In the genomic region with DNA sequence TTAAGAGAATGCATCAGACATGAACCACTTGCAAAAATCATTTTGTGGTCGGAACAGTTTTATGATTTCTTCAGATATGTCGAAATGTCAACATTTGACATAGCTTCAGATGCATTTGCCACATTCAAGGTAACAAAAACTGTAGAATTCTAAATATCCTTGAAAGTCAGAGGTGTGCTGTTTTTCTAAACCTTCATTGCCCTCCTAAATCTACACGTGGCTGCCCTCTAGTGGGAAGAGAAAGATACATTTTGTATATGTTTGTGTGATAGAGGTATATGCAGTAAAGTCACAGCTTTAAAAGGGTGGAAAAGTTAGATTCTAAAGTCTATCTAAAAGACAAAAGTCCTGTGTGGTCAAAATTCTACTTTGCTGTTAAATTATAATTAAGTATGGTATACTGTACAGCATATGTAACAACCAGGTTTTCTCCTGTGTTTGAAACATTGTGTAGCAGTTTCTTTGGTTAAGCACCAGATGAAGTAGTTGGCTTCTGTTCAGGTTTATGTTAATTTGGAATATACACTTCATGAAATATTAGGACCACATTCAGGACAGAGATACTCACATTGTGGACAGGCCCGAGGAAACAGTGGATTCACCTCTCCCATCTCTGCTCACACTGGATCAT, we compare ENCODE assay signal across 8 cellular contexts.
A peak's percentile ranks its signal among the peaks of the same experiment; 100 is the strongest.
DNase-seq lines count a peak whose midpoint lies in the region; ATAC-seq and TF ChIP-seq lines count a peak whose summit lies in the region.

No MANE protein-coding gene starts in this region.

- H3K27ac ChIP-seq in KMS-11 (no peak overlapping the region), SK-N-SH (ENCODE audit: low read depth in 2 of 2, low read length in 1 of 2) (no peak overlapping the region)

- no peaks in the 10 kb centered on the region for H3K9me2 ChIP-seq in SK-N-SH

- H4K20me1 ChIP-seq in KMS-11 (ENCODE audit: insufficient read depth) = no peaks in the 10 kb centered on the region
- peaks cover 16% of the 10 kb centered on the region for H4K20me1 ChIP-seq in SK-N-SH (ENCODE audit: insufficient read depth)

- no peaks in the 10 kb centered on the region for H3K79me2 ChIP-seq in KMS-11 (ENCODE audit: insufficient read depth, low read depth)
- peaks cover 9% of the 10 kb centered on the region for H3K79me2 ChIP-seq in SK-N-SH (ENCODE audit: insufficient read depth)

- no peak overlapping the region for H3K4me2 ChIP-seq in KMS-11
- no peak overlapping the region for H3K4me2 ChIP-seq in SK-N-SH

- H3K4me3 ChIP-seq in KMS-11 (IDR thresholded peaks at IDR 0.05; ENCODE audit: insufficient read depth, low read depth, low read length) (no peak overlapping the region), SK-N-SH (ENCODE audit: low read depth in 2 of 2, low read length in 1 of 2) (no peak overlapping the region)

- ATAC-seq in memory B cell (ENCODE audit: low read depth) = peak; percentile 46
- no peak for ATAC-seq in omental fat pad (ENCODE audit: low FRiP score)
- no peak for ATAC-seq in GM18511 (IDR thresholded peaks at IDR 0.05; ENCODE audit: unreplicated experiment)

- peak; percentile 78 for TF ChIP-seq RAD21 in SK-N-SH (IDR thresholded peaks at IDR 0.05; ENCODE audit: low read length)

- H3K36me3 ChIP-seq in KMS-11 (ENCODE audit: insufficient read depth) = no peaks in the 10 kb centered on the region; the same call in 1 of the 2 replicates
- peaks cover 18 to 19% of the 10 kb centered on the region in 2 experiments for H3K36me3 ChIP-seq in SK-N-SH (replicated peaks in 1 of 2; ENCODE audit: control insufficient read depth in 1 of 2, insufficient read depth in 2 of 2, low read length in 1 of 2)

- peak; percentile 46 for DNase-seq in activated T-cell treated with anti-CD3 and anti-CD28 coated beads for 4 hours
- no peak for DNase-seq in activated T-cell treated with anti-CD3 and anti-CD28 coated beads, Interleukin-2, amount 50 U/mL, for 1 hour
- DNase-seq in SK-N-SH = peak; percentile 41
- DNase-seq in cerebellar cortex (ENCODE audit: low spot score) = peak; percentile 65
- DNase-seq in memory B cell (ENCODE audit: low spot score in 2 of 2) = peak; percentile 38 to 56
- no peak for DNase-seq in omental fat pad (ENCODE audit: low spot score)

- no peaks in the 10 kb centered on the region for H3K9me3 Mint-ChIP-seq in memory B cell

- peaks cover 30% of the 10 kb centered on the region for H3K36me3 Mint-ChIP-seq in memory B cell

- no peaks in the 10 kb centered on the region for H3K27me3 Mint-ChIP-seq in memory B cell

- TF ChIP-seq CTCF in KMS-11 (conservative IDR thresholded peaks at IDR 0.05; ENCODE audit: low read depth, low read length) (peak; percentile 79), SK-N-SH (IDR thresholded peaks at IDR 0.05) (peak; percentile 73), omental fat pad (IDR thresholded peaks at IDR 0.05) (no peak)

- no peaks in the 10 kb centered on the region for H3K9me3 ChIP-seq in SK-N-SH

- no peak for TF ChIP-seq EP300 in SK-N-SH (IDR thresholded peaks at IDR 0.05; ENCODE audit: borderline replicate concordance in 1 of 2, low read depth in 1 of 2, low read length in 1 of 2)

- CTCF ChIA-PET in SK-N-SH (lab: Yijun Ruan, JAX) = interaction anchor here (0.6 to 3.9 kb wide), 47 partner anchors 10 to 863 kb away, joined by 3 to 41 read pairs (median 4); a partner anchor contains a TSS

- H3K9ac ChIP-seq in KMS-11 (no peak overlapping the region), SK-N-SH (no peak overlapping the region)

- peaks cover 23% of the 10 kb centered on the region for H3F3A ChIP-seq in SK-N-SH (replicated peaks; ENCODE audit: insufficient read depth)

- H3K4me1 ChIP-seq in KMS-11 (ENCODE audit: low read depth, poor library complexity, severe bottlenecking) (no peaks in the 10 kb centered on the region), SK-N-SH (ENCODE audit: control insufficient read depth in 1 of 2, insufficient read depth in 2 of 2, low read depth in 1 of 2, low read length in 1 of 2) (peaks cover 7 to 22% of the 10 kb centered on the region in 2 experiments)

- no peak overlapping the region for H3K4me3 Mint-ChIP-seq in memory B cell

- 36% methylated on average over 4 of the region's 4 CpGs for WGBS in SK-N-SH (ENCODE audit: low lambda C conversion rate)

- H3K4me1 Mint-ChIP-seq in memory B cell = peaks cover 10% of the 10 kb centered on the region

- POLR2A ChIA-PET in SK-N-SH (lab: Yijun Ruan, JAX) = no interaction called here

- H3K27me3 ChIP-seq in KMS-11 (ENCODE audit: insufficient read depth, low read depth) = no peaks in the 10 kb centered on the region
- no peaks in the 10 kb centered on the region for H3K27me3 ChIP-seq in SK-N-SH (ENCODE audit: insufficient read depth)

- H3K27ac Mint-ChIP-seq in memory B cell = no peak overlapping the region

- H2AFZ ChIP-seq in KMS-11 (ENCODE audit: low read depth) (no peak overlapping the region), SK-N-SH (ENCODE audit: low read depth) (no peak overlapping the region)

TF ChIP-seq in SK-N-SH, 30 proteins besides CTCF, POLR2A, EP300 and RAD21:
- TF ChIP-seq, protein P1, sequence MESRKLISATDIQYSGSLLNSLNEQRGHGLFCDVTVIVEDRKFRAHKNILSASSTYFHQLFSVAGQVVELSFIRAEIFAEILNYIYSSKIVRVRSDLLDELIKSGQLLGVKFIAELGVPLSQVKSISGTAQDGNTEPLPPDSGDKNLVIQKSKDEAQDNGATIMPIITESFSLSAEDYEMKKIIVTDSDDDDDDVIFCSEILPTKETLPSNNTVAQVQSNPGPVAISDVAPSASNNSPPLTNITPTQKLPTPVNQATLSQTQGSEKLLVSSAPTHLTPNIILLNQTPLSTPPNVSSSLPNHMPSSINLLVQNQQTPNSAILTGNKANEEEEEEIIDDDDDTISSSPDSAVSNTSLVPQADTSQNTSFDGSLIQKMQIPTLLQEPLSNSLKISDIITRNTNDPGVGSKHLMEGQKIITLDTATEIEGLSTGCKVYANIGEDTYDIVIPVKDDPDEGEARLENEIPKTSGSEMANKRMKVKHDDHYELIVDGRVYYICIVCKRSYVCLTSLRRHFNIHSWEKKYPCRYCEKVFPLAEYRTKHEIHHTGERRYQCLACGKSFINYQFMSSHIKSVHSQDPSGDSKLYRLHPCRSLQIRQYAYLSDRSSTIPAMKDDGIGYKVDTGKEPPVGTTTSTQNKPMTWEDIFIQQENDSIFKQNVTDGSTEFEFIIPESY (IDR thresholded peaks at IDR 0.05; ENCODE audit: borderline replicate concordance, low read depth) = no peak
- TF ChIP-seq SMC3 (IDR thresholded peaks at IDR 0.05; ENCODE audit: low read depth, low read length) = peak; percentile 60

Comparison
In these comparisons a context has a peak if more than half of its experiments do, and no peak if none do; other contexts are left out.
1. DNase-seq: peak in activated T-cell treated with anti-CD3 and anti-CD28 coated beads for 4 hours (single experiment), SK-N-SH (single experiment), cerebellar cortex (single experiment) and memory B cell (2 of 2); none in activated T-cell treated with anti-CD3 and anti-CD28 coated beads, Interleukin-2, amount 50 U/mL, for 1 hour (single experiment) and omental fat pad (single experiment).
2. CTCF ChIP-seq: peak in KMS-11 (single experiment) and SK-N-SH (single experiment); none in omental fat pad (0 of 3).